In genomic region chr10:118734477-118734876, GRCh38 we compare ENCODE assay signal across 14 cellular contexts. TPM values are rescaled to one million over a fixed set of nuclear protein-coding genes. Genes with fewer than 3 reads are reported as not detected.
DNase-seq lines count a peak whose midpoint lies in the region; ATAC-seq and TF ChIP-seq lines count a peak whose summit lies in the region.
"Had no signal": no experiment of that assay in that cellular context is flagged by ENCODE, and none has a peak within 500 bp of the region (broad histone marks: within the 10 kb centered on the region; RNA-seq: fewer than 3 reads in every experiment).

No MANE protein-coding gene starts in this region.

- no peaks in the 10 kb centered on the region for H3K36me3 ChIP-seq in SK-N-MC (ENCODE audit: insufficient read depth, low read length)
- H3K36me3 ChIP-seq: colonic mucosa had no signal

- H3K4me3 ChIP-seq in AG04449 (ENCODE audit: low read depth, low read length), result no peak overlapping the region
- H3K4me3 ChIP-seq in SK-N-MC, result peak overlapping the region; percentile 18; the same call in 1 of the 2 replicates
- H3K4me3 ChIP-seq: colonic mucosa had no signal

- H3K27me3 ChIP-seq in foreskin keratinocyte, result no peaks in the 10 kb centered on the region
- H3K27me3 ChIP-seq: colonic mucosa had no signal

- H3K9ac ChIP-seq in SK-N-MC (ENCODE audit: insufficient read length), result no peak overlapping the region

- ATAC-seq in foreskin keratinocyte (no peak), HG02588 (IDR thresholded peaks at IDR 0.05; ENCODE audit: unreplicated experiment) (no peak), left lobe of liver (no peak)

- H3K9me3 ChIP-seq in SK-N-MC (ENCODE audit: low read depth, low read length), result no peaks in the 10 kb centered on the region
- H3K9me3 ChIP-seq: colonic mucosa had no signal

- DNase-seq in AG04449 (ENCODE audit: low read depth, low spot score) (no peak), SK-N-MC (ENCODE audit: low read depth, low spot score) (no peak), foreskin keratinocyte (no peak), cerebellar nuclear complex (lab: John Stamatoyannopoulos, UW) (no peak), T-helper 2 cell (no peak), left lobe of liver (ENCODE audit: low spot score) (no peak)
- DNase-seq: activated CD8-positive, alpha-beta memory T cell treated with anti-CD3 and anti-CD28 coated beads for 24 hours; activated naive CD4-positive, alpha-beta T cell treated with anti-CD3 and anti-CD28 coated beads for 36 hours; CD4-positive, CD25-positive, alpha-beta regulatory T cell; colonic mucosa; NCI-H2029 treated with DMSO at 0.1 percent for 48 hours; T-helper 9 cell had no signal

- POLR2A ChIA-PET in AG04449 (lab: Yijun Ruan, JAX), result interaction anchor here (0.6 kb wide), 1 partner anchor 227 kb away, joined by 3 read pairs; no protein-coding TSS in a partner anchor

- peak; percentile 12 for TF ChIP-seq CTCF in AG04449 (IDR thresholded peaks at IDR 0.05; ENCODE audit: insufficient read depth, low read length, missing control alignments)
- TF ChIP-seq CTCF in GM12874 (IDR thresholded peaks at IDR 0.05; ENCODE audit: insufficient read depth, low read depth, low read length), result 0 out of 2 replicates have a peak, but pooled peaks have one; percentile 2
- peak; percentile 43 for TF ChIP-seq CTCF in foreskin keratinocyte (conservative IDR thresholded peaks at IDR 0.05)

- CTCF ChIA-PET in AG04449 (lab: Yijun Ruan, JAX), result interaction anchor here (0.9 to 6.0 kb wide), 5 partner anchors 9 to 166 kb away, joined by 3 to 38 read pairs (median 7); no protein-coding TSS in a partner anchor

- H3K27ac ChIP-seq in SK-N-MC (peak overlapping the region; percentile 60; the same call in 1 of the 2 replicates), foreskin keratinocyte (no peak overlapping the region)
- H3K27ac ChIP-seq: colonic mucosa had no signal

- peaks cover 18% of the 10 kb centered on the region for H3K4me1 ChIP-seq in foreskin keratinocyte

RNA-seq across cellular contexts. Expression of gene CACUL1, which starts 20.3 kb away (rescaled TPM):
- total RNA-seq in foreskin keratinocyte (33.2 and 36.4 TPM in 2 replicates), left lobe of liver (16.1 TPM)
- polyA plus RNA-seq in foreskin keratinocyte, result 6.9 and 7.2 TPM in 2 replicates
